In genomic region chr21:38800924-38801744, GRCh38 we compare ENCODE assay signal across 15 cellular contexts.
"Had no signal": no experiment of that assay in that cellular context is flagged by ENCODE, and none has a peak within 500 bp of the region (broad histone marks: within the 10 kb centered on the region; RNA-seq: fewer than 3 reads in every experiment).

No MANE protein-coding gene starts in this region.

- H3K4me3 Mint-ChIP-seq: dendritic cell treated with granulocyte-macrophage colony-stimulating factor and Interleukin-4, amounts not matched to agents 40 ng/mL and 50 ng/mL, for 4 days; effector memory CD8-positive, alpha-beta T cell; memory B cell; nephron progenitor cell had no signal

- H3K36me3 Mint-ChIP-seq: activated naive CD4-positive, alpha-beta T cell treated with anti-CD3 and anti-CD28 coated beads, Interleukin-2, amount 50 U/mL, for 72 hours; memory B cell had no signal

- H3K9me3 Mint-ChIP-seq: activated naive CD4-positive, alpha-beta T cell treated with anti-CD3 and anti-CD28 coated beads, Interleukin-2, amount 50 U/mL, for 72 hours; dendritic cell treated with granulocyte-macrophage colony-stimulating factor and Interleukin-4, amounts not matched to agents 40 ng/mL and 50 ng/mL, for 4 days; effector memory CD8-positive, alpha-beta T cell; memory B cell; nephron progenitor cell had no signal

- H3K27ac Mint-ChIP-seq: activated naive CD4-positive, alpha-beta T cell treated with anti-CD3 and anti-CD28 coated beads, Interleukin-2, amount 50 U/mL, for 72 hours; dendritic cell treated with granulocyte-macrophage colony-stimulating factor and Interleukin-4, amounts not matched to agents 40 ng/mL and 50 ng/mL, for 4 days; effector memory CD8-positive, alpha-beta T cell; memory B cell; nephron progenitor cell had no signal

- H3K9me3 ChIP-seq: body of pancreas, left lung, psoas muscle, thyroid gland had no signal

- H3K4me1 Mint-ChIP-seq: memory B cell had no signal

- DNase-seq: activated effector memory CD4-positive, alpha-beta T cell treated with Interleukin-2 at 50 U/mL for 16 hours; activated T-cell treated with anti-CD3 and anti-CD28 coated beads, Interleukin-2, amount 50 U/mL, for 1 hour; amniotic stem cell; body of pancreas; effector memory CD8-positive, alpha-beta T cell; erythroblast; left lung; nephron progenitor cell; psoas muscle; SW 1271; thyroid gland had no signal

- H3K4me1 ChIP-seq: psoas muscle had no signal

- H3K36me3 ChIP-seq: left lung, thyroid gland had no signal

- H3K27me3 ChIP-seq: body of pancreas, left lung, thyroid gland had no signal

- H3K27ac ChIP-seq: body of pancreas, left lung, psoas muscle, thyroid gland had no signal

- ATAC-seq: activated CD4-positive, CD25-positive, alpha-beta regulatory T cell treated with anti-CD3 and anti-CD28 coated beads, Interleukin-2, amount 50 U/mL, for 24 hours; activated naive CD4-positive, alpha-beta T cell treated with anti-CD3 and anti-CD28 coated beads, Interleukin-2, amount 50 U/mL, for 72 hours; body of pancreas; effector memory CD8-positive, alpha-beta T cell; left lung; psoas muscle had no signal

- H3K4me3 ChIP-seq: body of pancreas, left lung, psoas muscle, thyroid gland had no signal
